ENCODE assay signal across 15 cellular contexts in genomic region chr2:158598856-158599517, GRCh38.
DNase-seq lines count a peak whose midpoint lies in the region; ATAC-seq and TF ChIP-seq lines count a peak whose summit lies in the region.
"Had no signal": no experiment of that assay in that cellular context is flagged by ENCODE, and none has a peak within 500 bp of the region (broad histone marks: within the 10 kb centered on the region; RNA-seq: fewer than 3 reads in every experiment).

No MANE protein-coding gene starts in this region.

- no peak for TF ChIP-seq CTCF in cardiac fibroblast (IDR thresholded peaks at IDR 0.05; ENCODE audit: low read depth, low read length)

- no peak for ATAC-seq in HG03108 (IDR thresholded peaks at IDR 0.05; ENCODE audit: unreplicated experiment)
- ATAC-seq in GM19324 (IDR thresholded peaks at IDR 0.05; ENCODE audit: low FRiP score, unreplicated experiment): no peak
- ATAC-seq: activated T-helper 17 cell treated with anti-CD3 and anti-CD28 coated beads, Interleukin-2, amount 50 U/mL, for 72 hours had no signal

- H3K4me3 ChIP-seq in cardiac fibroblast (replicated peaks in 1 of 2; ENCODE audit: low read depth in 2 of 2, low read length in 2 of 2): no peak overlapping the region
- H3K4me3 ChIP-seq: PC-9 had no signal

- DNase-seq in ELR (ENCODE audit: low read depth) (peak; percentile 19), NCI-H2171 (lab: John Stamatoyannopoulos, UW) (peak; percentile 70), cardiac fibroblast (ENCODE audit: low read depth in 2 of 2) (peak; percentile 11 to 27), lung microvascular endothelial cell (ENCODE audit: low read depth in 2 of 2) (peak; percentile 9 to 40), globus pallidus (ENCODE audit: low spot score) (no peak), SW480 (ENCODE audit: low spot score) (no peak)
- DNase-seq: activated CD4-positive, alpha-beta T cell treated with anti-CD3 and anti-CD28 coated beads, Interleukin-2, amount 10 ng/mL, durations not matched to agents 7 days and 5 days; caudate nucleus; GF-D8; NCI-H1930; PC-9; stimulated activated CD4-positive, alpha-beta T cell treated with anti-CD3 and anti-CD28 coated beads, Interleukin-4, amount 100 ng/mL, for 4 hours had no signal

Comparison
In these comparisons a context has a peak if more than half of its experiments do, and no peak if none do; other contexts are left out.
1. DNase-seq: peak in ELR (single experiment), NCI-H2171 (single experiment), cardiac fibroblast (2 of 2) and lung microvascular endothelial cell (2 of 2); none in globus pallidus (single experiment) and SW480 (single experiment).